In genomic region chr9:70259512-70259802, GRCh38 we compare ENCODE assay signal across 8 cellular contexts. TPM values are rescaled to one million over a fixed set of nuclear protein-coding genes. Genes with fewer than 3 reads are reported as not detected.
DNase-seq lines count a peak whose midpoint lies in the region; ATAC-seq and TF ChIP-seq lines count a peak whose summit lies in the region.

No MANE protein-coding gene starts in this region.

- peaks cover 53% of the 10 kb centered on the region for H3K4me1 Mint-ChIP-seq in activated CD8-positive, alpha-beta memory T cell treated with anti-CD3 and anti-CD28 coated beads, Interleukin-2, amount 10 ng/mL, durations not matched to agents 7 days and 5 days

- CTCF ChIA-PET in activated CD8-positive, alpha-beta memory T cell treated with anti-CD3 and anti-CD28 coated beads, Interleukin-2, amount 10 ng/mL, durations not matched to agents 7 days and 5 days (lab: Charles Lee): no interaction called here

- H3K36me3 ChIP-seq in adipocyte (ENCODE audit: control insufficient read depth, insufficient read depth, low read length, severe bottlenecking): peaks cover 16% of the 10 kb centered on the region
- H3K36me3 ChIP-seq in left lung: peaks cover 0 to 13% of the 10 kb centered on the region in 2 donors
- H3K36me3 ChIP-seq in thymus (ENCODE audit: control insufficient read depth, insufficient read depth): peaks cover 3% of the 10 kb centered on the region

- ATAC-seq in activated CD8-positive, alpha-beta memory T cell treated with anti-CD3 and anti-CD28 coated beads, Interleukin-2, amount 10 ng/mL, durations not matched to agents 7 days and 5 days: no peak
- no peak for ATAC-seq in left lung
- ATAC-seq in HG03520 (IDR thresholded peaks at IDR 0.05; ENCODE audit: unreplicated experiment): no peak

- H3K4me1 ChIP-seq in adipocyte (ENCODE audit: control insufficient read depth, insufficient read depth, low read length): peaks cover 56% of the 10 kb centered on the region
- peaks cover 26 to 62% of the 10 kb centered on the region in 2 donors for H3K4me1 ChIP-seq in left lung
- peaks cover 23% of the 10 kb centered on the region for H3K4me1 ChIP-seq in thymus (ENCODE audit: control insufficient read depth, insufficient read depth, low read length)

- H3K9me3 ChIP-seq in adipocyte (ENCODE audit: control insufficient read depth, low read length) (no peaks in the 10 kb centered on the region), left lung (no peaks in the 10 kb centered on the region), thymus (ENCODE audit: control insufficient read depth) (no peaks in the 10 kb centered on the region)

- H3K4me3 ChIP-seq in adipocyte (ENCODE audit: low read length) (peak overlapping the region; percentile 88), left lung (peak overlapping the region; percentile 66 to 67), thymus (ENCODE audit: low read length) (peak overlapping the region; percentile 92)

- no peaks in the 10 kb centered on the region for H3K9me3 Mint-ChIP-seq in activated CD8-positive, alpha-beta memory T cell treated with anti-CD3 and anti-CD28 coated beads, Interleukin-2, amount 10 ng/mL, durations not matched to agents 7 days and 5 days (ENCODE audit: low read depth)

- peak overlapping the region; percentile 96 for H3K27ac Mint-ChIP-seq in activated CD8-positive, alpha-beta memory T cell treated with anti-CD3 and anti-CD28 coated beads, Interleukin-2, amount 10 ng/mL, durations not matched to agents 7 days and 5 days

- H3K9ac ChIP-seq in adipocyte (ENCODE audit: low read length): peak overlapping the region; percentile 97

- no peak for TF ChIP-seq CTCF in left lung (IDR thresholded peaks at IDR 0.05)

- H3K36me3 Mint-ChIP-seq in activated CD8-positive, alpha-beta memory T cell treated with anti-CD3 and anti-CD28 coated beads, Interleukin-2, amount 10 ng/mL, durations not matched to agents 7 days and 5 days: peaks cover 38% of the 10 kb centered on the region

- intact Hi-C loops in left lung (cut with DNase I): no loop called here

- DNase-seq in activated CD8-positive, alpha-beta memory T cell treated with anti-CD3 and anti-CD28 coated beads, Interleukin-2, amount 10 ng/mL, durations not matched to agents 7 days and 5 days: no peak
- no peak for DNase-seq in activated CD8-positive, alpha-beta memory T cell treated with anti-CD3 and anti-CD28 coated beads, Interleukin-2, amount 50 U/mL, for 4 hours
- DNase-seq in adipocyte (ENCODE audit: low read depth) (no peak), left lung (peak in 1 of 2 donors; percentile 40), retina (no peak), NCI-H1694 (lab: John Stamatoyannopoulos, UW) (no peak)

- H3K27me3 ChIP-seq in adipocyte (replicated peaks; ENCODE audit: control insufficient read depth, insufficient read depth, low read length) (no peaks in the 10 kb centered on the region), left lung (no peaks in the 10 kb centered on the region), thymus (ENCODE audit: control insufficient read depth, insufficient read depth) (no peaks in the 10 kb centered on the region)

- peak overlapping the region; percentile 91 for H3K4me3 Mint-ChIP-seq in activated CD8-positive, alpha-beta memory T cell treated with anti-CD3 and anti-CD28 coated beads, Interleukin-2, amount 10 ng/mL, durations not matched to agents 7 days and 5 days

- no peaks in the 10 kb centered on the region for H3K27me3 Mint-ChIP-seq in activated CD8-positive, alpha-beta memory T cell treated with anti-CD3 and anti-CD28 coated beads, Interleukin-2, amount 10 ng/mL, durations not matched to agents 7 days and 5 days

- H3K27ac ChIP-seq in left lung (peak overlapping the region; percentile 94 to 95), thymus (ENCODE audit: low read depth) (peak overlapping the region; percentile 94)

- 6% methylated on average over 10 of the region's 10 CpGs for WGBS in thymus

RNA-seq across cellular contexts. Expression of gene SMC5, which starts 0.7 kb away (rescaled TPM):
- total RNA-seq in activated CD8-positive, alpha-beta memory T cell treated with anti-CD3 and anti-CD28 coated beads, Interleukin-2, amount 10 ng/mL, durations not matched to agents 7 days and 5 days: 10 to 100 TPM; 38.0 to 39.4 TPM
- 10 to 100 TPM; 25.5 to 28.7 TPM for total RNA-seq in left lung
- 17.8 TPM for polyA plus RNA-seq in thymus
